Comparison of ENCODE assay signal across 8 cellular contexts in genomic region chr12:92927055-92927435, GRCh38. TPM values are rescaled to one million over a fixed set of nuclear protein-coding genes. Genes with fewer than 3 reads are reported as not detected.
A peak's percentile ranks its signal among the peaks of the same experiment; 100 is the strongest.
DNase-seq lines count a peak whose midpoint lies in the region; ATAC-seq and TF ChIP-seq lines count a peak whose summit lies in the region.

No MANE protein-coding gene starts in this region.

- H3K27me3 ChIP-seq in GM23338 (ENCODE audit: insufficient read depth) (peaks cover 6% of the 10 kb centered on the region; the same call in 1 of the 2 replicates), SU-DHL-6 (ENCODE audit: low read length) (no peaks in the 10 kb centered on the region), breast epithelium (no peaks in the 10 kb centered on the region), muscle layer of duodenum (ENCODE audit: low read depth, low read length) (no peaks in the 10 kb centered on the region)

- peak overlapping the region; percentile 66 for H3K4me3 ChIP-seq in GM23338
- H3K4me3 ChIP-seq in SU-DHL-6 (ENCODE audit: insufficient read depth, low read length, poor library complexity, severe bottlenecking): no peak overlapping the region
- peak overlapping the region; percentile 1 to 89 (median 88) for H3K4me3 ChIP-seq in breast epithelium
- peak overlapping the region; percentile 59 to 74 for H3K4me3 ChIP-seq in muscle layer of duodenum (ENCODE audit: low read depth in 1 of 2, low read length in 2 of 2)

- H3K9ac ChIP-seq in SU-DHL-6 (ENCODE audit: low read length): no peak overlapping the region

- no peak overlapping the region for H2AFZ ChIP-seq in GM23338
- no peak overlapping the region for H2AFZ ChIP-seq in SU-DHL-6 (ENCODE audit: low read depth, low read length, severe bottlenecking)

- peak; percentile 84 for DNase-seq in CD1c-positive myeloid dendritic cell (ENCODE audit: extremely low spot score)
- DNase-seq in GM23338 (ENCODE audit: low spot score): peak; percentile 60
- no peak for DNase-seq in breast epithelium (ENCODE audit: low spot score in 2 of 2)
- DNase-seq in stromal cell of bone marrow (ENCODE audit: low read depth): peak; percentile 62
- no peak for DNase-seq in NCI-H146 (lab: John Stamatoyannopoulos, UW)

- TF ChIP-seq CTCF in GM23338 (conservative IDR thresholded peaks at IDR 0.05; ENCODE audit: low read depth in 2 of 2): peak; percentile 38 to 47
- no peak for TF ChIP-seq CTCF in SU-DHL-6 (IDR thresholded peaks at IDR 0.05; ENCODE audit: insufficient read depth, low read length, poor library complexity, severe bottlenecking)
- TF ChIP-seq CTCF in breast epithelium (IDR thresholded peaks at IDR 0.05): no peak

- intact Hi-C loops in breast epithelium (cut with DNase I; ENCODE audit: low total_unique reads): no loop called here

- H3F3A ChIP-seq in GM23338 (replicated peaks; ENCODE audit: low read depth): peaks cover 4% of the 10 kb centered on the region; the same call in 1 of the 2 replicates
- H3F3A ChIP-seq in SU-DHL-6 (ENCODE audit: insufficient read depth): peaks cover 18% of the 10 kb centered on the region; the same call in 1 of the 2 replicates

- no peak overlapping the region for H3K27ac ChIP-seq in GM23338 (ENCODE audit: low read depth)
- no peak overlapping the region for H3K27ac ChIP-seq in SU-DHL-6 (ENCODE audit: low read depth, low read length)
- H3K27ac ChIP-seq in breast epithelium: peak overlapping the region; percentile 98
- peak overlapping the region; percentile 91 for H3K27ac ChIP-seq in muscle layer of duodenum (ENCODE audit: low read length)

- H3K4me1 ChIP-seq in GM23338 (ENCODE audit: insufficient read depth) (peaks cover 24% of the 10 kb centered on the region), breast epithelium (peaks cover 4 to 5% of the 10 kb centered on the region in 2 donors), muscle layer of duodenum (ENCODE audit: control insufficient read depth in 1 of 2, insufficient read depth in 2 of 2, low read length in 2 of 2) (peaks cover 0 to 22% of the 10 kb centered on the region in 2 donors)

- H3K27me3 Mint-ChIP-seq in GM23338 (ENCODE audit: insufficient read depth, low read depth, poor library complexity): peaks cover 5% of the 10 kb centered on the region

- H3K4me3 Mint-ChIP-seq in GM23338: peak overlapping the region; percentile 83

- H3K36me3 ChIP-seq in GM23338 (ENCODE audit: insufficient read depth) (no peaks in the 10 kb centered on the region), SU-DHL-6 (ENCODE audit: low read length) (no peaks in the 10 kb centered on the region), breast epithelium (no peaks in the 10 kb centered on the region), muscle layer of duodenum (ENCODE audit: control insufficient read depth in 1 of 2, insufficient read depth in 2 of 2, low read length in 2 of 2) (peaks cover 0 to 12% of the 10 kb centered on the region in 2 donors)

- H3K36me3 Mint-ChIP-seq in GM23338 (ENCODE audit: low read depth): peaks cover 9% of the 10 kb centered on the region; the same call in 2 of the 3 replicates

- no peaks in the 10 kb centered on the region for H4K20me1 ChIP-seq in GM23338 (replicated peaks; ENCODE audit: insufficient read depth)
- H4K20me1 ChIP-seq in SU-DHL-6 (ENCODE audit: low read depth, low read length): peaks cover 3% of the 10 kb centered on the region; the same call in 1 of the 2 replicates

- H3K4me1 Mint-ChIP-seq in GM23338: peaks cover 30% of the 10 kb centered on the region

- no peak for TF ChIP-seq POLR2A in breast epithelium (IDR thresholded peaks at IDR 0.05)

- no peaks in the 10 kb centered on the region for H3K9me3 ChIP-seq in SU-DHL-6 (ENCODE audit: insufficient read depth, low read length)
- H3K9me3 ChIP-seq in breast epithelium: no peaks in the 10 kb centered on the region
- no peaks in the 10 kb centered on the region for H3K9me3 ChIP-seq in muscle layer of duodenum (ENCODE audit: control insufficient read depth in 1 of 2, low read length in 2 of 2)

- H3K9me2 ChIP-seq in GM23338 (ENCODE audit: insufficient read depth) (no peaks in the 10 kb centered on the region), SU-DHL-6 (replicated peaks; ENCODE audit: insufficient read depth, low read length) (no peaks in the 10 kb centered on the region)

- ATAC-seq in GM23338 (no peak), GM19328 (IDR thresholded peaks at IDR 0.05; ENCODE audit: unreplicated experiment) (no peak)

- H3K79me2 ChIP-seq in GM23338 (replicated peaks; ENCODE audit: insufficient read depth) (peaks cover 54% of the 10 kb centered on the region), SU-DHL-6 (ENCODE audit: insufficient read depth, low read length) (peaks cover 59% of the 10 kb centered on the region)

- H3K9me3 Mint-ChIP-seq in GM23338: peaks cover 2% of the 10 kb centered on the region; the same call in 2 of the 3 replicates

- H3K4me2 ChIP-seq in GM23338 (peak overlapping the region; percentile 82), SU-DHL-6 (ENCODE audit: low read depth, low read length, poor library complexity, severe bottlenecking) (peak overlapping the region; percentile 88)

- H3K27ac Mint-ChIP-seq in GM23338: no peak overlapping the region

TF ChIP-seq in GM23338, 12 proteins besides CTCF, POLR2A, EP300 and RAD21 (continues in another document):
- TF ChIP-seq EZH2phosphoT487 (IDR thresholded peaks at IDR 0.05; ENCODE audit: unreplicated experiment): no peak
- TF ChIP-seq NANOG (IDR thresholded peaks at IDR 0.05; ENCODE audit: borderline replicate concordance): no peak
- no peak for TF ChIP-seq ZNF462 (CRISPR knock-in tag; IDR thresholded peaks at IDR 0.05)
- no peak for TF ChIP-seq STAT1 (IDR thresholded peaks at IDR 0.05; ENCODE audit: unreplicated experiment)

RNA-seq across cellular contexts. Expression of gene EEA1, which starts 2.0 kb away (rescaled TPM):
- 10.0 and 12.5 TPM in 2 replicates for total RNA-seq in GM23338 (2014; rRNA removed; shearing (Covaris generic))
- 25.8 and 41.1 TPM in 2 replicates for polyA plus RNA-seq in GM23338 (2016; fragmentation: Nextera tagmentation; extraction: Ambion mirVana)
- 10 to 100 TPM; 23.4 to 52.8 (median 27.2) TPM for total RNA-seq in breast epithelium

Comparison
In these comparisons a context has a peak if more than half of its experiments do, and no peak if none do; other contexts are left out.
1. DNase-seq: peak in CD1c-positive myeloid dendritic cell (single experiment), GM23338 (single experiment) and stromal cell of bone marrow (single experiment); none in breast epithelium (0 of 2) and NCI-H146 (single experiment).
2. H3K27ac ChIP-seq: peak in breast epithelium (2 of 2) and muscle layer of duodenum (single experiment); none in GM23338 (single experiment) and SU-DHL-6 (single experiment).
3. CTCF ChIP-seq: peak in GM23338 (2 of 2); none in SU-DHL-6 (single experiment) and breast epithelium (0 of 3).